In the genomic region with DNA sequence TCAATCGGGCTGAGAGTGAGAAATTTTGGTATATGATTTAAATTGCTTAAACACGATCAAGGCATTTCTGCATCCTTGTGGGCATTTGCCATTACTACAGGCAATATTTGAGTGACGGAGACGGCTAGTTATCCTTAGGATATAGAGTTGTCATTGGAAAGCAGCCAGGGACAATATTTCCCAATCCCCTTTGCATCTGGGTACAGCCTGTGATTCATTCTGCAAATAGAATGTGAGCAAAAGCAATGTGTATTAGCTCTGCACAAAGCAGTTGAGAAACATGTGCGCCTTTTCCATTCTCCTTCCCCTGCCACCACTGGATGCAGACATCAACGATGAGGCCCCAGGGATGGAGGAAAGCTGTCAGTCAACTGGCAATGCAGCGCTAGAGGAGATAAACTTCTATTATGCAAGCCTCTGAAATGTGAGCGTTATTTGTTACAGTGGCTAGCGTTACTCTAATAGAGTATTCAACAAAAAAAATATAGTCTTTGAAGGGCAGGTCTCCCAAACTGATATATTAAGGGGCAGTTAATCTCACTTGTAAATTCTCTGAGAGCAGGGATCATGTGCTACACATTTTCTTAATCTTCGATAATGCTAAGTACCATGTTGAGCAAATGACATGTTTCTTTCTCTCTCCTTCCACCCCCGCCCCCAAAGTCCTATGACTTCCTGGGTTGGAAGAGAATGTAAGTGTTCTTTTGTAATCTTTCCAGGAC, we compare ENCODE assay signal across 8 cellular contexts. TPM values are rescaled to one million over a fixed set of nuclear protein-coding genes. Genes with fewer than 3 reads are reported as not detected.
DNase-seq lines count a peak whose midpoint lies in the region; ATAC-seq, FAIRE-seq and TF ChIP-seq lines count a peak whose summit lies in the region.

No MANE protein-coding gene starts in this region.

- H3K4me1 Mint-ChIP-seq in Calu3 (ENCODE audit: low read depth, unreplicated experiment), result peaks cover 14% of the 10 kb centered on the region
- peaks cover 22% of the 10 kb centered on the region for H3K4me1 Mint-ChIP-seq in memory B cell
- peaks cover 9% of the 10 kb centered on the region for H3K4me1 Mint-ChIP-seq in activated CD4-positive, alpha-beta T cell treated with anti-CD3 and anti-CD28 coated beads, Interleukin-2, amount 10 ng/mL, durations not matched to agents 7 days and 5 days
- peaks cover 12% of the 10 kb centered on the region for H3K4me1 Mint-ChIP-seq in activated T-helper 2 cell treated with anti-CD3 and anti-CD28 coated beads, Interferon-gamma antibody, Interleukin-2, Interleukin-4, amounts not matched to agents 10 μg/mL and 5 μg/mL and 100 μg/mL, durations not matched to agents 14 hours and 24 hours and 36 hours (ENCODE audit: low read depth)

- H3K9me3 Mint-ChIP-seq in Calu3 (ENCODE audit: low read depth, unreplicated experiment) (no peaks in the 10 kb centered on the region), memory B cell (no peaks in the 10 kb centered on the region)
- no peaks in the 10 kb centered on the region for H3K9me3 Mint-ChIP-seq in activated CD4-positive, alpha-beta T cell treated with anti-CD3 and anti-CD28 coated beads, Interleukin-2, amount 10 ng/mL, durations not matched to agents 7 days and 5 days
- H3K9me3 Mint-ChIP-seq in activated T-helper 2 cell treated with anti-CD3 and anti-CD28 coated beads, Interferon-gamma antibody, Interleukin-2, Interleukin-4, amounts not matched to agents 10 μg/mL and 5 μg/mL and 100 μg/mL, durations not matched to agents 14 hours and 24 hours and 36 hours, result no peaks in the 10 kb centered on the region

- H3K4me3 Mint-ChIP-seq in Calu3 (ENCODE audit: low read depth, unreplicated experiment), result peak overlapping the region; percentile 5
- H3K4me3 Mint-ChIP-seq in memory B cell, result no peak overlapping the region
- H3K4me3 Mint-ChIP-seq in activated CD4-positive, alpha-beta T cell treated with anti-CD3 and anti-CD28 coated beads, Interleukin-2, amount 10 ng/mL, durations not matched to agents 7 days and 5 days, result no peak overlapping the region
- H3K4me3 Mint-ChIP-seq in activated T-helper 2 cell treated with anti-CD3 and anti-CD28 coated beads, Interferon-gamma antibody, Interleukin-2, Interleukin-4, amounts not matched to agents 10 μg/mL and 5 μg/mL and 100 μg/mL, durations not matched to agents 14 hours and 24 hours and 36 hours (ENCODE audit: low read depth), result no peak overlapping the region

- H3K36me3 Mint-ChIP-seq in Calu3 (ENCODE audit: insufficient read depth, unreplicated experiment) (no peaks in the 10 kb centered on the region), memory B cell (no peaks in the 10 kb centered on the region)
- H3K36me3 Mint-ChIP-seq in activated CD4-positive, alpha-beta T cell treated with anti-CD3 and anti-CD28 coated beads, Interleukin-2, amount 10 ng/mL, durations not matched to agents 7 days and 5 days (ENCODE audit: low read depth), result no peaks in the 10 kb centered on the region
- no peaks in the 10 kb centered on the region for H3K36me3 Mint-ChIP-seq in activated T-helper 2 cell treated with anti-CD3 and anti-CD28 coated beads, Interferon-gamma antibody, Interleukin-2, Interleukin-4, amounts not matched to agents 10 μg/mL and 5 μg/mL and 100 μg/mL, durations not matched to agents 14 hours and 24 hours and 36 hours (ENCODE audit: low read depth)

- TF ChIP-seq CTCF in Calu3 (IDR thresholded peaks at IDR 0.05; ENCODE audit: unreplicated experiment) (peak; percentile 8), GM13976 (IDR thresholded peaks at IDR 0.05; ENCODE audit: borderline replicate concordance, control extremely low read depth, extremely low read depth, insufficient read depth, missing control alignments) (no peak)

- no peak for ATAC-seq in memory B cell (ENCODE audit: low read depth)

- TF ChIP-seq POLR2A in GM12891 (IDR thresholded peaks at IDR 0.05; ENCODE audit: low read depth, low read length), result no peak

- POLR2A ChIA-PET in activated CD4-positive, alpha-beta T cell treated with anti-CD3 and anti-CD28 coated beads, Interleukin-2, amount 10 ng/mL, durations not matched to agents 7 days and 5 days (lab: Charles Lee), result no interaction called here

- BruUV-seq in Calu3 (replicated peaks; lab: Mats Ljungman, UMichigan), result no TSS peak

- H3K27me3 Mint-ChIP-seq in Calu3 (ENCODE audit: unreplicated experiment) (no peaks in the 10 kb centered on the region), memory B cell (no peaks in the 10 kb centered on the region)
- no peaks in the 10 kb centered on the region for H3K27me3 Mint-ChIP-seq in activated CD4-positive, alpha-beta T cell treated with anti-CD3 and anti-CD28 coated beads, Interleukin-2, amount 10 ng/mL, durations not matched to agents 7 days and 5 days
- H3K27me3 Mint-ChIP-seq in activated T-helper 2 cell treated with anti-CD3 and anti-CD28 coated beads, Interferon-gamma antibody, Interleukin-2, Interleukin-4, amounts not matched to agents 10 μg/mL and 5 μg/mL and 100 μg/mL, durations not matched to agents 14 hours and 24 hours and 36 hours (ENCODE audit: low read depth), result no peaks in the 10 kb centered on the region

- in situ Hi-C loops in T47D (cut with HindIII; ENCODE audit: low pct_unique_long_range_greater_than_20kb, low sequenced_read_pairs), result no loop called here
- in situ Hi-C loops in GM13976 (cut with MboI; ENCODE audit: low sequenced_read_pairs, unreplicated experiment), result no loop called here

- no peak for FAIRE-seq in GM12891 (lab: Jason Lieb, UNC)

- DNase-seq in Calu3 (peak; percentile 93), NCI-H2227 treated with DMSO at 0.1 percent for 48 hours (lab: John Stamatoyannopoulos, UW) (peak; percentile 66), T47D (ENCODE audit: low read depth in 1 of 2, low spot score in 1 of 2) (peak; percentile 69 to 95), memory B cell (ENCODE audit: low spot score in 2 of 2) (no peak), GM13976 (ENCODE audit: low spot score) (no peak), GM12891 (ENCODE audit: insufficient read length, low spot score) (no peak)
- DNase-seq in activated CD4-positive, alpha-beta T cell treated with anti-CD3 and anti-CD28 coated beads, Interleukin-2, amount 10 ng/mL, durations not matched to agents 7 days and 5 days, result no peak
- DNase-seq in activated T-helper 2 cell treated with anti-CD3 and anti-CD28 coated beads, Interferon-gamma antibody, Interleukin-2, Interleukin-4, amounts not matched to agents 10 μg/mL and 5 μg/mL and 100 μg/mL, durations not matched to agents 14 hours and 24 hours and 36 hours (ENCODE audit: low spot score), result no peak

- H3K27ac Mint-ChIP-seq in Calu3 (ENCODE audit: unreplicated experiment), result peak overlapping the region; percentile 33
- peak overlapping the region; percentile 77 for H3K27ac Mint-ChIP-seq in memory B cell
- no peak overlapping the region for H3K27ac Mint-ChIP-seq in activated CD4-positive, alpha-beta T cell treated with anti-CD3 and anti-CD28 coated beads, Interleukin-2, amount 10 ng/mL, durations not matched to agents 7 days and 5 days
- H3K27ac Mint-ChIP-seq in activated T-helper 2 cell treated with anti-CD3 and anti-CD28 coated beads, Interferon-gamma antibody, Interleukin-2, Interleukin-4, amounts not matched to agents 10 μg/mL and 5 μg/mL and 100 μg/mL, durations not matched to agents 14 hours and 24 hours and 36 hours, result no peak overlapping the region

- intact Hi-C loops in Calu3 (cut with micrococcal nuclease; ENCODE audit: unreplicated experiment), result loop anchor here (2.0 to 5.0 kb wide), 2 partner anchors 32 to 72 kb away; no protein-coding TSS in a partner anchor
- intact Hi-C loops in activated T-helper 2 cell treated with anti-CD3 and anti-CD28 coated beads, Interferon-gamma antibody, Interleukin-2, Interleukin-4, amounts not matched to agents 10 μg/mL and 5 μg/mL and 100 μg/mL, durations not matched to agents 14 hours and 24 hours and 36 hours (cut with micrococcal nuclease), result no loop called here

- CTCF ChIA-PET in Calu3 (lab: Charles Lee), result interaction anchor here (0.6 to 1.1 kb wide), 13 partner anchors 9 to 191 kb away, joined by 3 to 18 read pairs (median 5); a partner anchor contains a TSS
- CTCF ChIA-PET in activated CD4-positive, alpha-beta T cell treated with anti-CD3 and anti-CD28 coated beads, Interleukin-2, amount 10 ng/mL, durations not matched to agents 7 days and 5 days (lab: Charles Lee), result interaction anchor here (1.0 kb wide), 1 partner anchor 9 kb away, joined by 5 read pairs; no protein-coding TSS in a partner anchor

TF ChIP-seq in GM12891, 5 proteins besides CTCF, POLR2A, EP300 and RAD21:
- TF ChIP-seq POU2F2 (IDR thresholded peaks at IDR 0.05; ENCODE audit: low read depth, low read length) (no peak), SPI1 (IDR thresholded peaks at IDR 0.05; ENCODE audit: low read depth, low read length) (no peak)

RNA-seq across cellular contexts. Expression of a gene that starts 37.1 kb away (rescaled TPM):
- 60.3 and 63.8 TPM in 2 replicates for total RNA-seq in Calu3 (2022)
- total RNA-seq in activated CD4-positive, alpha-beta T cell treated with anti-CD3 and anti-CD28 coated beads, Interleukin-2, amount 10 ng/mL, durations not matched to agents 7 days and 5 days, result 10 to 100 TPM; 59.1 to 70.6 TPM
- polyA plus RNA-seq in GM12891 (2012; ENCODE audit: low read depth, missing spikeins), result 28.9 TPM
- 119 and 126 TPM in 2 replicates for total RNA-seq in activated T-helper 2 cell treated with anti-CD3 and anti-CD28 coated beads, Interferon-gamma antibody, Interleukin-2, Interleukin-4, amounts not matched to agents 10 μg/mL and 5 μg/mL and 100 μg/mL, durations not matched to agents 14 hours and 24 hours and 36 hours

Comparison
In these comparisons a context has a peak if more than half of its experiments do, and no peak if none do; other contexts are left out.
1. DNase-seq: peak in Calu3 (single experiment), NCI-H2227 treated with DMSO at 0.1 percent for 48 hours (single experiment) and T47D (2 of 2); none in memory B cell (0 of 2), activated CD4-positive, alpha-beta T cell treated with anti-CD3 and anti-CD28 coated beads, Interleukin-2, amount 10 ng/mL, durations not matched to agents 7 days and 5 days (single experiment), GM13976 (single experiment), GM12891 (single experiment) and activated T-helper 2 cell treated with anti-CD3 and anti-CD28 coated beads, Interferon-gamma antibody, Interleukin-2, Interleukin-4, amounts not matched to agents 10 μg/mL and 5 μg/mL and 100 μg/mL, durations not matched to agents 14 hours and 24 hours and 36 hours (single experiment).
2. H3K27ac Mint-ChIP-seq: peak in Calu3 (single experiment) and memory B cell (single experiment); none in activated CD4-positive, alpha-beta T cell treated with anti-CD3 and anti-CD28 coated beads, Interleukin-2, amount 10 ng/mL, durations not matched to agents 7 days and 5 days (single experiment) and activated T-helper 2 cell treated with anti-CD3 and anti-CD28 coated beads, Interferon-gamma antibody, Interleukin-2, Interleukin-4, amounts not matched to agents 10 μg/mL and 5 μg/mL and 100 μg/mL, durations not matched to agents 14 hours and 24 hours and 36 hours (single experiment).